Comparison of ENCODE assay signal across 8 cellular contexts in genomic region chr10:118341678-118342637, GRCh38. TPM values are rescaled to one million over a fixed set of nuclear protein-coding genes. Genes with fewer than 3 reads are reported as not detected.
A peak's percentile ranks its signal among the peaks of the same experiment; 100 is the strongest.
DNase-seq lines count a peak whose midpoint lies in the region; ATAC-seq and TF ChIP-seq lines count a peak whose summit lies in the region.

Gene FAM204A (minus strand): TSS chr10:118342324. CDS start chr10:118336415, 5,909 bp downstream.

- DNase-seq in NCI-H187 treated with DMSO at 0.1 percent for 48 hours (lab: John Stamatoyannopoulos, UW) (peak; percentile 58), anterior cingulate cortex (lab: John Stamatoyannopoulos, UW) (peak; percentile 32 to 93 (median 86)), right cardiac atrium (peak; percentile 93 to 98 (median 96)), pulmonary artery endothelial cell (ENCODE audit: low read depth, low spot score) (peak; percentile 69), uterus (peak; percentile 94 to 95)

- H3K9me3 ChIP-seq in right cardiac atrium (ENCODE audit: control insufficient read depth, low read length) (no peaks in the 10 kb centered on the region), uterus (no peaks in the 10 kb centered on the region)

- H3K4me3 ChIP-seq in right cardiac atrium (ENCODE audit: low read length): peak within 1 kb of the TSS; percentile 100
- peak within 1 kb of the TSS; percentile 87 to 89 for H3K4me3 ChIP-seq in uterus

- peak; percentile 37 to 59 for TF ChIP-seq POLR2A in uterus (IDR thresholded peaks at IDR 0.05)

- under 1% methylated on average over 48 of the region's 48 CpGs for WGBS in right cardiac atrium

- intact Hi-C loops in T-helper 2 cell treated with Interferon-gamma antibody and Interleukin-4, amounts not matched to agents 100 ng/mL and 5 ng/mL, for 36 hours (cut with micrococcal nuclease): loop anchor here (1.0 to 2.0 kb wide), 3 partner anchors 295 to 967 kb away; partner anchors contain the start of genes PDZD8 and RAB11FIP2
- intact Hi-C loops in right cardiac atrium (cut with DNase I): no loop called here
- intact Hi-C loops in uterus (cut with DNase I; ENCODE audit: low total_unique reads): no loop called here

- ATAC-seq in GM18499 (IDR thresholded peaks at IDR 0.05; ENCODE audit: insufficient read depth, unreplicated experiment) (peak; percentile 97), HG02943 (IDR thresholded peaks at IDR 0.05; ENCODE audit: low read depth, unreplicated experiment) (peak; percentile 100), right cardiac atrium (peak; percentile 99 to 100)

- no peaks in the 10 kb centered on the region for H3K4me1 ChIP-seq in right cardiac atrium (ENCODE audit: control insufficient read depth, insufficient read depth, low read length)
- peaks cover 0 to 13% of the 10 kb centered on the region in 2 donors for H3K4me1 ChIP-seq in uterus

- no peaks in the 10 kb centered on the region for H3K27me3 ChIP-seq in right cardiac atrium (ENCODE audit: control insufficient read depth, insufficient read depth)
- no peaks in the 10 kb centered on the region for H3K27me3 ChIP-seq in uterus

- peak in 1 of 4 experiments; percentile 18 for TF ChIP-seq CTCF in uterus (IDR thresholded peaks at IDR 0.05)

- H3K36me3 ChIP-seq in uterus: no peaks in the 10 kb centered on the region

- H3K27ac ChIP-seq in right cardiac atrium (ENCODE audit: low read length) (peak within 1 kb of the TSS; percentile 78), uterus (peak within 1 kb of the TSS; percentile 62 to 82)

RNA-seq across cellular contexts. Expression of gene FAM204A, which starts in this region (rescaled TPM):
- 52.6 and 59.0 TPM in 2 replicates for total RNA-seq in T-helper 2 cell treated with Interferon-gamma antibody and Interleukin-4, amounts not matched to agents 100 ng/mL and 5 ng/mL, for 36 hours
- 10 to 100 TPM; 52.2 to 80.9 (median 61.7) TPM for total RNA-seq in right cardiac atrium
- 42.3 TPM for polyA plus RNA-seq in right cardiac atrium
- 77.0 and 96.6 TPM in 2 replicates for total RNA-seq in pulmonary artery endothelial cell
- total RNA-seq in uterus: 10 to 100 TPM in 3 of 4 donors, 1 to 10 TPM in 1; 6.8 to 99.0 (median 51.3) TPM

Comparison
In these comparisons a context has a peak if more than half of its experiments do, and no peak if none do; other contexts are left out.
1. Peak in every context shown above with its lines: DNase-seq, ATAC-seq, H3K4me3 ChIP-seq and H3K27ac ChIP-seq.